Comparison of ENCODE assay signal across 8 cellular contexts in genomic region chr9:129751841-129752801, GRCh38. TPM values are rescaled to one million over a fixed set of nuclear protein-coding genes. Genes with fewer than 3 reads are reported as not detected.
DNase-seq lines count a peak whose midpoint lies in the region; ATAC-seq and TF ChIP-seq lines count a peak whose summit lies in the region.

No MANE protein-coding gene starts in this region.

- no peaks in the 10 kb centered on the region; the same call in 1 of the 2 replicates for H3K27me3 ChIP-seq in HAP-1 (ENCODE audit: low read depth)
- no peaks in the 10 kb centered on the region for H3K27me3 ChIP-seq in Peyer's patch
- no peaks in the 10 kb centered on the region for H3K27me3 ChIP-seq in foreskin keratinocyte

- ATAC-seq in foreskin keratinocyte (peak; percentile 68), HG02642 (IDR thresholded peaks at IDR 0.05; ENCODE audit: poor library complexity, unreplicated experiment) (no peak), HG02798 (IDR thresholded peaks at IDR 0.05; ENCODE audit: poor library complexity, unreplicated experiment) (no peak), HG03432 (IDR thresholded peaks at IDR 0.05; ENCODE audit: unreplicated experiment) (no peak), GM21367 (IDR thresholded peaks at IDR 0.05; ENCODE audit: unreplicated experiment) (no peak)

- peak overlapping the region; percentile 14 for H3K4me3 ChIP-seq in HAP-1
- H3K4me3 ChIP-seq in Peyer's patch = peak overlapping the region; percentile 15 to 43 (median 31)
- peak overlapping the region; percentile 33 for H3K4me3 ChIP-seq in skeletal muscle cell (ENCODE audit: low read depth, low read length)

- H3K4me1 ChIP-seq in HAP-1 = peaks cover 10% of the 10 kb centered on the region
- H3K4me1 ChIP-seq in Peyer's patch = peaks cover 0 to 25% (median 0%) of the 10 kb centered on the region in 4 donors
- H3K4me1 ChIP-seq in foreskin keratinocyte = peaks cover 26% of the 10 kb centered on the region

- H3K9me3 ChIP-seq in HAP-1 (no peaks in the 10 kb centered on the region), Peyer's patch (no peaks in the 10 kb centered on the region)

- TF ChIP-seq CTCF in Peyer's patch (IDR thresholded peaks at IDR 0.05) (no peak), foreskin keratinocyte (conservative IDR thresholded peaks at IDR 0.05) (no peak)

- in situ Hi-C loops in HAP-1 (cut with MboI; ENCODE audit: low sequenced_read_pairs) = no loop called here

- peak in 1 of 2 experiments; percentile 30 for DNase-seq in HAP-1 (ENCODE audit: low spot score in 2 of 2)
- peak in 2 of 3 donors; percentile 63 for DNase-seq in Peyer's patch
- peak; percentile 70 to 87 for DNase-seq in foreskin keratinocyte
- no peak for DNase-seq in skeletal muscle cell (ENCODE audit: low read depth)

- H3K27ac ChIP-seq in Peyer's patch (peak overlapping the region; percentile 32 to 63 (median 48)), foreskin keratinocyte (no peak overlapping the region)

- no peak for TF ChIP-seq POLR2A in Peyer's patch (IDR thresholded peaks at IDR 0.05)

- H3K36me3 ChIP-seq in HAP-1 (replicated peaks) (no peaks in the 10 kb centered on the region), Peyer's patch (no peaks in the 10 kb centered on the region)

RNA-seq across cellular contexts. Expression of gene PTGES, which starts 0.7 kb away (rescaled TPM):
- 1 to 10 TPM; 1.8 to 8.7 (median 6.8) TPM for total RNA-seq in Peyer's patch
- total RNA-seq in foreskin keratinocyte = 5.2 and 7.1 TPM in 2 replicates
- polyA plus RNA-seq in foreskin keratinocyte = 5.4 and 7.7 TPM in 2 replicates

RNA-seq across cellular contexts. Expression of gene TOR1B, which starts 50.9 kb away (rescaled TPM):
- total RNA-seq in Peyer's patch = 10 to 100 TPM; 19.8 to 54.7 (median 44.5) TPM
- 20.4 and 22.0 TPM in 2 replicates for total RNA-seq in foreskin keratinocyte
- 12.8 and 13.8 TPM in 2 replicates for polyA plus RNA-seq in foreskin keratinocyte
